ENCODE assay signal across 10 cellular contexts in genomic region chr5:150777685-150778084, GRCh38. TPM values are rescaled to one million over a fixed set of nuclear protein-coding genes. Genes with fewer than 3 reads are reported as not detected.
A peak's percentile ranks its signal among the peaks of the same experiment; 100 is the strongest.
DNase-seq lines count a peak whose midpoint lies in the region; ATAC-seq, FAIRE-seq and TF ChIP-seq lines count a peak whose summit lies in the region.
"Had no signal": no experiment of that assay in that cellular context is flagged by ENCODE, and none has a peak within 500 bp of the region (broad histone marks: within the 10 kb centered on the region; RNA-seq: fewer than 3 reads in every experiment).

No MANE protein-coding gene starts in this region.

- TF ChIP-seq CTCF in HFF-Myc (IDR thresholded peaks at IDR 0.05; ENCODE audit: low read depth, low read length, missing control alignments) = no peak
- no peak for TF ChIP-seq CTCF in WI38 (IDR thresholded peaks at IDR 0.05; ENCODE audit: low read depth, low read length)
- no peak for TF ChIP-seq CTCF in foreskin fibroblast (IDR thresholded peaks at IDR 0.05; ENCODE audit: low read depth, low read length)

- H3K27ac ChIP-seq in small intestine (ENCODE audit: low read depth in 1 of 2, low read length in 1 of 2) = peak overlapping the region; percentile 75 to 84

- no peak for FAIRE-seq in small intestine (lab: Jason Lieb, UNC)

- DNase-seq in HFF-Myc (ENCODE audit: extremely low read depth, low read depth) = no peak
- peak in 1 of 2 donors; percentile 43 for DNase-seq in foreskin fibroblast
- no peak for DNase-seq in small intestine
- DNase-seq in LoVo (ENCODE audit: low spot score) = no peak
- DNase-seq: activated effector memory CD4-positive, alpha-beta T cell treated with Interleukin-2 at 50 U/mL for 16 hours; NCI-H510A had no signal

- H3K9me3 ChIP-seq in small intestine (ENCODE audit: control insufficient read depth, low read depth) = no peaks in the 10 kb centered on the region

- no peak for ATAC-seq in HG02678 (IDR thresholded peaks at IDR 0.05; ENCODE audit: unreplicated experiment)
- no peak for ATAC-seq in HG02973 (IDR thresholded peaks at IDR 0.05; ENCODE audit: unreplicated experiment)
- no peak for ATAC-seq in GM21390 (IDR thresholded peaks at IDR 0.05; ENCODE audit: unreplicated experiment)

- H3K4me1 ChIP-seq in small intestine (ENCODE audit: control insufficient read depth in 2 of 2, insufficient read depth in 1 of 2, low read depth in 1 of 2, low read length in 1 of 2) = peaks cover 6 to 21% of the 10 kb centered on the region in 2 donors

- peak overlapping the region; percentile 87 for H3K4me3 ChIP-seq in HFF-Myc (replicated peaks; ENCODE audit: low read depth, low read length)
- H3K4me3 ChIP-seq in WI38 (ENCODE audit: low read depth, low read length) = peak overlapping the region; percentile 78
- peak overlapping the region; percentile 80 to 88 for H3K4me3 ChIP-seq in foreskin fibroblast (ENCODE audit: low read depth in 1 of 2, low read length in 2 of 2)
- no peak overlapping the region for H3K4me3 ChIP-seq in small intestine (ENCODE audit: low read depth in 1 of 2, low read length in 2 of 2)

- peaks cover 0 to 2% of the 10 kb centered on the region in 2 donors for H3K27me3 ChIP-seq in small intestine (ENCODE audit: control insufficient read depth in 2 of 2, insufficient read depth in 2 of 2, low read length in 2 of 2)

- no peaks in the 10 kb centered on the region for H3K36me3 ChIP-seq in small intestine (ENCODE audit: control insufficient read depth in 2 of 2, insufficient read depth in 2 of 2, low read length in 2 of 2)

- WGBS in small intestine, 3 donors = 60 to 73% (median 64%) methylated on average over 3 of the region's 3 CpGs

RNA-seq across cellular contexts. Expression of gene SMIM3, which starts 0.9 kb away (rescaled TPM):
- polyA plus RNA-seq in small intestine = 10 to 100 TPM; 16.3 to 24.6 (median 24.3) TPM

RNA-seq across cellular contexts. Expression of gene DCTN4, which starts 18.9 kb away (rescaled TPM):
- 10 to 100 TPM; 15.7 to 21.9 (median 17.9) TPM for polyA plus RNA-seq in small intestine

Comparison
In these comparisons a context has a peak if more than half of its experiments do, and no peak if none do; other contexts are left out.
1. H3K4me3 ChIP-seq: peak in HFF-Myc (single experiment), WI38 (single experiment) and foreskin fibroblast (2 of 2); none in small intestine (0 of 2).